16 cellular contexts compared by ENCODE assay signal in genomic region chr21:38315155-38315554, GRCh38. TPM values are rescaled to one million over a fixed set of nuclear protein-coding genes. Genes with fewer than 3 reads are reported as not detected.
"Had no signal": no experiment of that assay in that cellular context is flagged by ENCODE, and none has a peak within 500 bp of the region (broad histone marks: within the 10 kb centered on the region; RNA-seq: fewer than 3 reads in every experiment).

No MANE protein-coding gene starts in this region.

- H3K4me3 ChIP-seq: mucosa of descending colon, suprapubic skin had no signal

- H3K4me1 Mint-ChIP-seq: activated CD4-positive, alpha-beta memory T cell treated with anti-CD3 and anti-CD28 coated beads, Interleukin-2, amount 10 ng/mL, durations not matched to agents 7 days and 5 days; activated naive CD8-positive, alpha-beta T cell treated with anti-CD3 and anti-CD28 coated beads for 36 hours; natural killer cell had no signal

- FAIRE-seq: colon, small intestine had no signal

- H3K27ac Mint-ChIP-seq: activated CD4-positive, alpha-beta memory T cell treated with anti-CD3 and anti-CD28 coated beads, Interleukin-2, amount 10 ng/mL, durations not matched to agents 7 days and 5 days; activated naive CD8-positive, alpha-beta T cell treated with anti-CD3 and anti-CD28 coated beads for 36 hours; activated T-cell treated with anti-CD3 and anti-CD28 coated beads, Interleukin-2, amount 50 U/mL, for 72 hours; natural killer cell had no signal

- H3K27me3 Mint-ChIP-seq: activated CD4-positive, alpha-beta memory T cell treated with anti-CD3 and anti-CD28 coated beads, Interleukin-2, amount 10 ng/mL, durations not matched to agents 7 days and 5 days had no signal

- H3K4me3 Mint-ChIP-seq: activated CD4-positive, alpha-beta memory T cell treated with anti-CD3 and anti-CD28 coated beads, Interleukin-2, amount 10 ng/mL, durations not matched to agents 7 days and 5 days; activated naive CD8-positive, alpha-beta T cell treated with anti-CD3 and anti-CD28 coated beads for 36 hours; activated T-cell treated with anti-CD3 and anti-CD28 coated beads, Interleukin-2, amount 50 U/mL, for 72 hours; natural killer cell had no signal

- DNase-seq: activated CD4-positive, alpha-beta memory T cell treated with anti-CD3 and anti-CD28 coated beads, Interleukin-2, amount 10 ng/mL, durations not matched to agents 7 days and 5 days; activated CD4-positive, alpha-beta T cell treated with anti-CD3 and anti-CD28 coated beads for 1 hour; activated CD8-positive, alpha-beta memory T cell treated with anti-CD3 and anti-CD28 coated beads, Interleukin-2, amount 50 U/mL, for 4 hours; activated gamma-delta T cell treated with Interleukin-2 at 50 U/mL for 16 hours; activated naive CD8-positive, alpha-beta T cell treated with anti-CD3 and anti-CD28 coated beads for 36 hours; activated T-cell treated with anti-CD3 and anti-CD28 coated beads, Interleukin-2, amount 50 U/mL, for 72 hours; hypothalamus; left cardiac atrium; mucosa of descending colon; natural killer cell; small intestine; stimulated activated naive CD4-positive, alpha-beta T cell; T-helper 9 cell had no signal

- H3K9me3 Mint-ChIP-seq: activated CD4-positive, alpha-beta memory T cell treated with anti-CD3 and anti-CD28 coated beads, Interleukin-2, amount 10 ng/mL, durations not matched to agents 7 days and 5 days; activated naive CD8-positive, alpha-beta T cell treated with anti-CD3 and anti-CD28 coated beads for 36 hours; activated T-cell treated with anti-CD3 and anti-CD28 coated beads, Interleukin-2, amount 50 U/mL, for 72 hours; natural killer cell had no signal

- ATAC-seq: activated T-cell treated with anti-CD3 and anti-CD28 coated beads, Interleukin-2, amount 50 U/mL, for 72 hours; left cardiac atrium; mucosa of descending colon; natural killer cell had no signal

- H3K36me3 Mint-ChIP-seq: activated naive CD8-positive, alpha-beta T cell treated with anti-CD3 and anti-CD28 coated beads for 36 hours; natural killer cell had no signal

RNA-seq across cellular contexts. Expression of gene KCNJ15, which starts 58.4 kb away (rescaled TPM):
- total RNA-seq: activated CD4-positive, alpha-beta memory T cell treated with anti-CD3 and anti-CD28 coated beads, Interleukin-2, amount 10 ng/mL, durations not matched to agents 7 days and 5 days; SK-MEL-5 had no signal
